In genomic region chr3:197298858-197299854, GRCh38 we compare ENCODE assay signal across 8 cellular contexts. TPM values are rescaled to one million over a fixed set of nuclear protein-coding genes. Genes with fewer than 3 reads are reported as not detected.
A peak's percentile ranks its signal among the peaks of the same experiment; 100 is the strongest.
DNase-seq lines count a peak whose midpoint lies in the region; ATAC-seq and TF ChIP-seq lines count a peak whose summit lies in the region.

No MANE protein-coding gene starts in this region.

- peak; percentile 38 for DNase-seq in RKO (ENCODE audit: low spot score)
- DNase-seq in astrocyte of the cerebellum (ENCODE audit: low read depth) = no peak
- DNase-seq in sigmoid colon = peak; percentile 68

- H3K9me3 ChIP-seq in iPS-15b (ENCODE audit: control insufficient read depth, insufficient read depth, low read length) = no peaks in the 10 kb centered on the region
- no peaks in the 10 kb centered on the region for H3K9me3 ChIP-seq in sigmoid colon

- H3K27ac ChIP-seq in sigmoid colon = peak overlapping the region; percentile 88 to 95 (median 93)

- no peak for TF ChIP-seq POLR2A in sigmoid colon (IDR thresholded peaks at IDR 0.05)

- peaks cover 6% of the 10 kb centered on the region for H3K36me3 ChIP-seq in iPS-15b (ENCODE audit: control insufficient read depth, insufficient read depth, low read length)
- peaks cover 0 to 10% (median 0%) of the 10 kb centered on the region in 4 donors for H3K36me3 ChIP-seq in sigmoid colon

- no peak for TF ChIP-seq CTCF in astrocyte of the cerebellum (IDR thresholded peaks at IDR 0.05; ENCODE audit: low read depth, low read length, missing control alignments)
- TF ChIP-seq CTCF in sigmoid colon (IDR thresholded peaks at IDR 0.05) = no peak

- ATAC-seq in HG03175 (IDR thresholded peaks at IDR 0.05; ENCODE audit: unreplicated experiment) = peak; percentile 29
- no peak for ATAC-seq in GM21529 (IDR thresholded peaks at IDR 0.05; ENCODE audit: unreplicated experiment)
- no peak for ATAC-seq in GM21528 (IDR thresholded peaks at IDR 0.05; ENCODE audit: low FRiP score, unreplicated experiment)

- in situ Hi-C loops in astrocyte of the cerebellum (cut with HindIII; ENCODE audit: low sequenced_read_pairs) = no loop called here

- H3K27me3 ChIP-seq in iPS-15b (ENCODE audit: control insufficient read depth, insufficient read depth, low read length) = peaks cover 4% of the 10 kb centered on the region
- no peaks in the 10 kb centered on the region for H3K27me3 ChIP-seq in sigmoid colon

- peak overlapping the region; percentile 4 for H3K9ac ChIP-seq in iPS-15b (ENCODE audit: low read depth, low read length)

- intact Hi-C loops in sigmoid colon (cut with DNase I) = loop anchor here (5.0 kb wide), 2 partner anchors 53 to 78 kb away; no protein-coding TSS in a partner anchor

- 3 to 9% methylated on average over 43 of the region's 43 CpGs for WGBS in sigmoid colon, 2 donors

- H3K4me3 ChIP-seq in GM08714 (ENCODE audit: low read length) (peak overlapping the region; percentile 72), astrocyte of the cerebellum (ENCODE audit: low read depth, low read length) (peak overlapping the region; percentile 86), iPS-15b (ENCODE audit: low read depth, low read length) (peak overlapping the region; percentile 93), sigmoid colon (peak overlapping the region; percentile 74 to 95 (median 92))

- no peak for TF ChIP-seq EP300 in sigmoid colon (IDR thresholded peaks at IDR 0.05)

- H3K4me1 ChIP-seq in iPS-15b (ENCODE audit: control insufficient read depth, insufficient read depth, low read length) (peaks cover 9% of the 10 kb centered on the region), sigmoid colon (peaks cover 0 to 27% (median 16%) of the 10 kb centered on the region in 4 donors)

RNA-seq across cellular contexts. Expression of gene DLG1, which starts 0.7 kb away (rescaled TPM):
- total RNA-seq in sigmoid colon = 10 to 100 TPM; 62.6 to 71.0 (median 66.9) TPM
- polyA plus RNA-seq in sigmoid colon = 10 to 100 TPM; 30.6 to 83.7 (median 31.9) TPM
